In genomic region chr1:2513939-2514650, GRCh38 we compare ENCODE assay signal across 9 cellular contexts. TPM values are rescaled to one million over a fixed set of nuclear protein-coding genes. Genes with fewer than 3 reads are reported as not detected.
"Had no signal": no experiment of that assay in that cellular context is flagged by ENCODE, and none has a peak within 500 bp of the region (broad histone marks: within the 10 kb centered on the region; RNA-seq: fewer than 3 reads in every experiment).

No MANE protein-coding gene starts in this region.

- H3K27ac ChIP-seq: HL-60 had no signal

- H3K4me3 Mint-ChIP-seq: GM23338, HFFc6, IgD-negative memory B cell had no signal

- DNase-seq: HFFc6 had no signal

- ATAC-seq: HepG2 had no signal

- H3K4me1 ChIP-seq: HAP-1 had no signal

- H2AFZ ChIP-seq: GM23338 had no signal

- H3K27me3 Mint-ChIP-seq: IgD-negative memory B cell had no signal

- H3K4me3 ChIP-seq: GM23338, HAP-1 had no signal

- H3K9me3 Mint-ChIP-seq: GM23338, HFFc6, IgD-negative memory B cell had no signal

- FAIRE-seq: H1, H54, HepG2 had no signal

- H3K4me1 Mint-ChIP-seq: GM23338, IgD-negative memory B cell had no signal

- H3K4me2 ChIP-seq: GM23338 had no signal

- H3K27ac Mint-ChIP-seq: GM23338, HFFc6, IgD-negative memory B cell had no signal

- H3K9me3 ChIP-seq: HAP-1 had no signal

- H3K36me3 Mint-ChIP-seq: IgD-negative memory B cell had no signal

RNA-seq across cellular contexts. Expression of gene HES5, which starts 16.0 kb away (rescaled TPM):
- total RNA-seq: HepG2, HT1080 had no signal
- polyA plus RNA-seq: H1, HepG2, IgD-negative memory B cell had no signal

RNA-seq across cellular contexts. Expression of gene PLCH2, which starts 38.0 kb away (rescaled TPM):
- polyA plus RNA-seq: GM23338 had no signal

RNA-seq across cellular contexts. Expression of gene TNFRSF14, which starts 42.1 kb away (rescaled TPM):
- total RNA-seq: GM23338 had no signal
- polyA plus RNA-seq: GM23338 had no signal
